ENCODE assay signal across 8 cellular contexts in the genomic region with DNA sequence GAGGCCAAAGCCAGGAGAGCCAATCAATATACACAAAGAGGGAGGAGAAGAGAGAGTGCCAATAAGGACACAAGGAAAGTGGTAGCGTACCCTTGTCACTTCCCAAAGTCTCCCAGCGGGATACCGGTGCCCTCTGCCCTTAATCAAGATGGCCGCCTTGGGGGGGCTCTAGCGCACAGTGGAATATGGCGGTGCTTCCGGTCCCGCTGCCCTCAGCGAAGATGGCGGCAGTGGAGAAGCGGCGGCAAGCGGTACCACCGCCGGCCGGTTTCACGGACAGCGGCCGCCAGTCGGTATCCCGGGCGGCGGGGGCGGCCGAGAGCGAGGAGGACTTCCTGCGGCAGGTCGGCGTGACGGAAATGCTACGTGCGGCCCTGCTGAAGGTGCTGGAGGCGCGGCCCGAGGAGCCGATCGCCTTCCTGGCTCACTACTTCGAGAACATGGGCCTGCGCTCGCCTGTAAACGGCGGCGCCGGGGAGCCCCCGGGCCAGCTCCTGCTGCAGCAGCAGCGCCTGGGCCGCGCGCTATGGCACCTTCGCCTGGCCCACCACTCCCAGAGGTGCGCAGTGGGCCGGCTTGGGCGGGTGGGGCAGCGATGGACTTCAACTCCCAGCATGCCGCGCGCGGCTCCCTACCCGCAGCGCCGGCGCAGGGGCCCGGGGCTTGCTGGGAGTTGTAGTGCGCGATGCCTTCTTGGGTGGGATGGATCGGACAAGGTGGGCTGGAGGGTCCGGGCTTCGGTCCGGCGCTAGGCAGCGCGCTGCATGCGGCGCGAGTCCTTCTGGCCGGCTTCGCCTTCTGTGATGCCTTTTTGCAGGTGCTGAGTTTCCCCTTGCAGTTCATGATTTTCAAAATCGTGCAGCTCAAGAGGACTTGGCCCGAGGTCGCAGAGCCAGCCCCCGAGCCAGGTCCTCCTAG. TPM values are rescaled to one million over a fixed set of nuclear protein-coding genes. Genes with fewer than 3 reads are reported as not detected.
DNase-seq lines count a peak whose midpoint lies in the region; ATAC-seq and TF ChIP-seq lines count a peak whose summit lies in the region.

A gene with protein sequence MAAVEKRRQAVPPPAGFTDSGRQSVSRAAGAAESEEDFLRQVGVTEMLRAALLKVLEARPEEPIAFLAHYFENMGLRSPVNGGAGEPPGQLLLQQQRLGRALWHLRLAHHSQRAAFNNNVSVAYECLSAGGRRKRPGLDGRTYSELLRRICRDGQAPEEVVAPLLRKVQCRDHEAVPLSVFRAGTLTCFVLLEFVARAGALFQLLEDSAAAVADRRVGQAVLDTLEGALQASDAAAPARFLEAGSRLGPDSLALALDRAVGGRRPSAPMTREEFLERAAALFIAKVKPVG (plus strand): TSS at position 212 of the 918 bp plus-strand sequence. CDS start 10 bp downstream, at position 222.

- peak within 1 kb of the TSS; percentile 99 for H3K27ac Mint-ChIP-seq in activated naive CD4-positive, alpha-beta T cell treated with anti-CD3 and anti-CD28 coated beads for 36 hours

- peaks cover 12% of the 10 kb centered on the region; the same call in 1 of the 2 replicates for H3K79me2 ChIP-seq in KMS-11 (ENCODE audit: insufficient read depth, low read depth)

- peaks cover 40% of the 10 kb centered on the region for H3K4me1 ChIP-seq in KMS-11 (ENCODE audit: low read depth, poor library complexity, severe bottlenecking)

- peaks cover 42% of the 10 kb centered on the region for H3K4me1 Mint-ChIP-seq in activated naive CD4-positive, alpha-beta T cell treated with anti-CD3 and anti-CD28 coated beads for 36 hours (ENCODE audit: low read depth)

- no peaks in the 10 kb centered on the region for H3K36me3 ChIP-seq in KMS-11 (ENCODE audit: insufficient read depth)

- peak within 1 kb of the TSS; percentile 83 for H3K4me3 Mint-ChIP-seq in activated naive CD4-positive, alpha-beta T cell treated with anti-CD3 and anti-CD28 coated beads for 36 hours

- no peaks in the 10 kb centered on the region for H4K20me1 ChIP-seq in KMS-11 (ENCODE audit: insufficient read depth)

- ATAC-seq in GM21723 (IDR thresholded peaks at IDR 0.05; ENCODE audit: unreplicated experiment), result peak; percentile 66

- no peaks in the 10 kb centered on the region for H3K27me3 Mint-ChIP-seq in activated naive CD4-positive, alpha-beta T cell treated with anti-CD3 and anti-CD28 coated beads for 36 hours (ENCODE audit: low read depth)

- intact Hi-C loops in activated naive CD4-positive, alpha-beta T cell treated with anti-CD3 and anti-CD28 coated beads for 36 hours (cut with micrococcal nuclease), result loop anchor here (1.0 to 2.0 kb wide), 8 partner anchors 18 to 290 kb away; a partner anchor contains a TSS

- CTCF ChIA-PET in activated naive CD4-positive, alpha-beta T cell treated with anti-CD3 and anti-CD28 coated beads for 36 hours (lab: Charles Lee), result interaction anchor here (0.8 to 2.6 kb wide), 8 partner anchors 8 to 168 kb away, joined by 3 to 10 read pairs (median 4); no protein-coding TSS in a partner anchor

- H3K4me2 ChIP-seq in KMS-11, result peak within 1 kb of the TSS; percentile 96

- peak within 1 kb of the TSS; percentile 96 for H2AFZ ChIP-seq in KMS-11 (ENCODE audit: low read depth)

- TF ChIP-seq CTCF in KMS-11 (conservative IDR thresholded peaks at IDR 0.05; ENCODE audit: low read depth, low read length), result no peak

- peak within 1 kb of the TSS; percentile 8 for H3K4me3 ChIP-seq in KMS-11 (IDR thresholded peaks at IDR 0.05; ENCODE audit: insufficient read depth, low read depth, low read length)

- in situ Hi-C loops in SK-MEL-5 (cut with HindIII; ENCODE audit: low pct_unique_long_range_greater_than_20kb, low sequenced_read_pairs), result no loop called here

- H3K9ac ChIP-seq in KMS-11, result peak within 1 kb of the TSS; percentile 96

- DNase-seq in EL, result peak; percentile 75
- peak; percentile 64 for DNase-seq in SK-MEL-5 (ENCODE audit: low read depth, low spot score)
- peak; percentile 82 for DNase-seq in activated naive CD4-positive, alpha-beta T cell treated with anti-CD3 and anti-CD28 coated beads for 36 hours
- peak; percentile 80 for DNase-seq in germinal center (ENCODE audit: low spot score)
- peak; percentile 73 for DNase-seq in occipital lobe (lab: John Stamatoyannopoulos, UW)

- H3K27me3 ChIP-seq in KMS-11 (ENCODE audit: insufficient read depth, low read depth), result peaks cover 6% of the 10 kb centered on the region; the same call in 1 of the 2 replicates

- H3K27ac ChIP-seq in KMS-11 (peak within 1 kb of the TSS; percentile 98), temporal lobe (ENCODE audit: low read depth, low read length) (peak within 1 kb of the TSS; percentile 97)

- H3K36me3 Mint-ChIP-seq in activated naive CD4-positive, alpha-beta T cell treated with anti-CD3 and anti-CD28 coated beads for 36 hours (ENCODE audit: low read depth), result no peaks in the 10 kb centered on the region

- H3K9me3 Mint-ChIP-seq in activated naive CD4-positive, alpha-beta T cell treated with anti-CD3 and anti-CD28 coated beads for 36 hours, result no peaks in the 10 kb centered on the region

RNA-seq across cellular contexts. Expression of the gene that starts here (rescaled TPM):
- total RNA-seq in SK-MEL-5 (2014; rRNA removed; shearing (Covaris generic)), result 19.5 and 26.4 TPM in 2 replicates
- 27.9 and 30.2 TPM in 2 replicates for polyA plus RNA-seq in SK-MEL-5 (2015; cell fraction: cytosol; rRNA removed)
- 2.1 and 4.7 TPM in 2 replicates for polyA plus RNA-seq in SK-MEL-5 (2015; cell fraction: nucleus; rRNA removed)
- total RNA-seq in activated naive CD4-positive, alpha-beta T cell treated with anti-CD3 and anti-CD28 coated beads for 36 hours, result 1 to 10 TPM; 4.2 to 5.1 TPM
- total RNA-seq in occipital lobe (15.6 TPM), temporal lobe (12.8 TPM)

Comparison
In these comparisons a context has a peak if more than half of its experiments do, and no peak if none do; other contexts are left out.
1. Peak in every context shown above with its lines: DNase-seq, ATAC-seq, H3K4me3 ChIP-seq and H3K27ac ChIP-seq.